Comparison of ENCODE assay signal across 18 cellular contexts in genomic region chr6:142400495-142400894, GRCh38.
A peak's percentile ranks its signal among the peaks of the same experiment; 100 is the strongest.
DNase-seq lines count a peak whose midpoint lies in the region; ATAC-seq, FAIRE-seq and TF ChIP-seq lines count a peak whose summit lies in the region.
"Had no signal": no experiment of that assay in that cellular context is flagged by ENCODE, and none has a peak within 500 bp of the region (broad histone marks: within the 10 kb centered on the region; RNA-seq: fewer than 3 reads in every experiment).

No MANE protein-coding gene starts in this region.

- peak; percentile 82 for FAIRE-seq in urothelium cell line (lab: Jason Lieb, UNC)

- no peaks in the 10 kb centered on the region for H3K9me3 ChIP-seq in cardiac muscle cell (ENCODE audit: low read depth)
- no peaks in the 10 kb centered on the region for H3K9me3 ChIP-seq in heart left ventricle
- H3K9me3 ChIP-seq: SJCRH30, uterus had no signal

- H3K4me3 ChIP-seq in cardiac muscle cell (no peak overlapping the region), heart left ventricle (no peak overlapping the region)
- H3K4me3 ChIP-seq: SJCRH30, uterus had no signal

- intact Hi-C loops in heart left ventricle (cut with DNase I): no loop called here

- H3K4me1 ChIP-seq in cardiac muscle cell (ENCODE audit: low read depth): peaks cover 15% of the 10 kb centered on the region
- no peaks in the 10 kb centered on the region for H3K4me1 ChIP-seq in heart left ventricle
- H3K4me1 ChIP-seq: parathyroid adenoma, uterus had no signal

- no peak for TF ChIP-seq CTCF in cardiac muscle cell (IDR thresholded peaks at IDR 0.05; ENCODE audit: low read depth, low read length)
- no peak for TF ChIP-seq CTCF in heart left ventricle (IDR thresholded peaks at IDR 0.05)

- DNase-seq in cardiac muscle cell (ENCODE audit: low read depth in 1 of 2, low spot score in 1 of 2) (peak; percentile 43 to 58), heart left ventricle (no peak), amniotic epithelial cell (ENCODE audit: low read depth) (peak; percentile 89), islet precursor cell (peak; percentile 63), urothelium cell line (ENCODE audit: low spot score) (no peak)
- DNase-seq in stimulated activated CD4-positive, alpha-beta T cell treated with anti-CD3 and anti-CD28 coated beads, Interleukin-4, amount 100 ng/mL, for 24 hours: no peak
- DNase-seq in activated T-cell treated with anti-CD3 and anti-CD28 coated beads, Interleukin-2, amount 50 U/mL, for 1 hour: no peak
- DNase-seq: activated T-cell treated with anti-CD3 and anti-CD28 coated beads, Interleukin-2, amount 50 U/mL, for 4 hours; aorta; DMS 273 treated with DMSO at 0.1 percent for 48 hours; head of caudate nucleus; NCI-H187 treated with DMSO at 0.1 percent for 48 hours; SJCRH30; uterus had no signal

- H3K27ac ChIP-seq in cardiac muscle cell (peak overlapping the region; percentile 72), heart left ventricle (no peak overlapping the region)
- H3K27ac ChIP-seq: parathyroid adenoma, SJCRH30, uterus had no signal

- TF ChIP-seq POLR2A in heart left ventricle (IDR thresholded peaks at IDR 0.05): no peak

- no peaks in the 10 kb centered on the region for H3K36me3 ChIP-seq in cardiac muscle cell
- H3K36me3 ChIP-seq in heart left ventricle: no peaks in the 10 kb centered on the region
- H3K36me3 ChIP-seq: SJCRH30, uterus had no signal

- H3K27me3 ChIP-seq in cardiac muscle cell (no peaks in the 10 kb centered on the region), heart left ventricle (peaks cover 0 to 10% (median 0%) of the 10 kb centered on the region in 9 donors)
- H3K27me3 ChIP-seq: SJCRH30, uterus had no signal

- ATAC-seq in heart left ventricle: no peak
- ATAC-seq in HG02759 (IDR thresholded peaks at IDR 0.05; ENCODE audit: unreplicated experiment): no peak
- ATAC-seq: activated CD4-positive, CD25-positive, alpha-beta regulatory T cell treated with anti-CD3 and anti-CD28 coated beads, Interleukin-2, amount 50 U/mL, for 24 hours; activated T-cell treated with anti-CD3 and anti-CD28 coated beads, Interleukin-2, amount 50 U/mL, for 4 hours; stimulated activated memory B cell treated with anti-CD40 and anti-IgM and Interleukin-4, amounts not matched to agents 10 μg/mL and 1 μg/mL and 100 μg/mL, for 72 hours had no signal

- 44 to 53% (median 50%) methylated on average over 4 of the region's 4 CpGs for WGBS in heart left ventricle, 4 donors

Comparison
In these comparisons a context has a peak if more than half of its experiments do, and no peak if none do; other contexts are left out.
1. DNase-seq: peak in cardiac muscle cell (2 of 2), amniotic epithelial cell (single experiment) and islet precursor cell (single experiment); none in heart left ventricle (0 of 5), urothelium cell line (single experiment), stimulated activated CD4-positive, alpha-beta T cell treated with anti-CD3 and anti-CD28 coated beads, Interleukin-4, amount 100 ng/mL, for 24 hours (single experiment) and activated T-cell treated with anti-CD3 and anti-CD28 coated beads, Interleukin-2, amount 50 U/mL, for 1 hour (single experiment).